ENCODE assay signal across 22 cellular contexts in the genomic region with DNA sequence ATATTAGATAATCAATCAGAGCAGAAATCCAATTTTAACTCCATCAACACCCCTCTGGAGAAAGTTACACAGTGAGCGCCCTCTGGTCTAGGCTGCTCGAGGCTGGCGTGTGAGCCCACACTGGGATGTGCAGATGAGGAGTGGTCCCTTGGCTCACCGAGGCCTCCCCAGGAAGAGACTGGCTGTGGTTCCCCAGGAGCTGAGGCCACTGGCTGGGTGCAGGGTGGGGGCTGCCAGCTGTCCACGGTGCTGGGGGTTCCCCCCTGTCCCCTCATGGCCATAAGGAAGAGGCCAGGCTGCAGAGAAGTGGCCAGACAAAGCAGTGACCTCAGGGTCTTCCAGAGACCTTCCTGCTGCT.
"Had no signal": no experiment of that assay in that cellular context is flagged by ENCODE, and none has a peak within 500 bp of the region (broad histone marks: within the 10 kb centered on the region; RNA-seq: fewer than 3 reads in every experiment).

No MANE protein-coding gene starts in this region.

- H3K9me3 Mint-ChIP-seq: IgD-negative memory B cell had no signal

- H3K4me3 ChIP-seq: K562 had no signal

- H3K9ac ChIP-seq: KMS-11 had no signal

- H3K4me3 Mint-ChIP-seq: IgD-negative memory B cell had no signal

- FAIRE-seq: HTR-8/SVneo, K562 had no signal

- DNase-seq: Kasumi-1, MM.1S, NCI-H1092 treated with DMSO at 0.1 percent for 48 hours, NCI-H1436, NCI-H187, NCI-H2029, NCI-H2081 treated with DMSO at 0.1 percent for 48 hours, NCI-H2171, NCI-H226, NCI-H446, NCI-H510A, NCI-H524 treated with DMSO at 0.1 percent for 48 hours, NCI-H69, NCI-H774, SHP77 had no signal

- H3K27ac ChIP-seq: HL-60, KMS-11, RWPE1 had no signal

- H3K36me3 Mint-ChIP-seq: IgD-negative memory B cell had no signal

- H3K27ac Mint-ChIP-seq: IgD-negative memory B cell had no signal

- H3K4me1 Mint-ChIP-seq: IgD-negative memory B cell had no signal

- H3K27me3 Mint-ChIP-seq: IgD-negative memory B cell had no signal

- ATAC-seq: K562, Panc1 had no signal
